ENCODE assay signal across 9 cellular contexts in the genomic region with DNA sequence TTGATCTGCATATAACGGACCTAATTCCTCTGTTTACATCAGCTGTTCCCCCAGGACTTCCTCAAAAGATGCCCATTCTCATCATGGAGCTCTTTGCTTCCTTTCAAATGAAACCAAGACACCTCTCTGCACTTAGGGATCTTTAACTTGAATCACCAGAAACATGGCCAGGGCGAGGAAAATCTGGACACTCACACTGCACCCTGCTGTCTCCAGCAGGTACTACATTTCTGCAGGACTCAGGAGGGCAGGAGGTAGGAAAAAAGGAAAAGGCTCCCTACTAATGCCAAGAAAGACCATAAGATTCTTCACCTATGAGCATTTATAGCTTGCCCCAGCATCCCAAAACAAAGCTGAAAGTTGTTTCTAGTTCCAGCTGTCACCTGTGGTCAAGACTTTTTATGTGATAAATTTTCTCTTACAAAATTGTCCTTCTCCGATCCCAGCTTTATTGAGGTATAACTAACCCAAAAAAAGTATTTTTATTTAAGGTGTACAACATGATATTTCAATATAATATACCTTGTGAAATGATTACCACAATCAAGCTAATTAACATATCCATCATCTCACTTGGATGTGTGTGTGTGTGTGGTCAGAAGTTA.
DNase-seq lines count a peak whose midpoint lies in the region; ATAC-seq, FAIRE-seq and TF ChIP-seq lines count a peak whose summit lies in the region.
"Had no signal": no experiment of that assay in that cellular context is flagged by ENCODE, and none has a peak within 500 bp of the region (broad histone marks: within the 10 kb centered on the region; RNA-seq: fewer than 3 reads in every experiment).

No MANE protein-coding gene starts in this region.

- peak; percentile 92 for FAIRE-seq in GM19239 (lab: Jason Lieb, UNC)

- WGBS in suprapubic skin: 68% methylated on average over 3 of the region's 3 CpGs

- TF ChIP-seq CTCF in CD14-positive monocyte (IDR thresholded peaks at IDR 0.05) (peak; percentile 88), Peyer's patch (IDR thresholded peaks at IDR 0.05) (peak in 5 of 6 experiments; percentile 41 to 73 (median 67)), suprapubic skin (IDR thresholded peaks at IDR 0.05) (peak; percentile 60 to 75)

- TF ChIP-seq POLR2A in Peyer's patch (IDR thresholded peaks at IDR 0.05) (no peak), suprapubic skin (IDR thresholded peaks at IDR 0.05) (no peak)

- no peaks in the 10 kb centered on the region for H3K9me3 Mint-ChIP-seq in CD14-positive monocyte
- H3K9me3 Mint-ChIP-seq: IgD-negative memory B cell had no signal

- H3K36me3 ChIP-seq in Peyer's patch (no peaks in the 10 kb centered on the region), suprapubic skin (no peaks in the 10 kb centered on the region)

- peaks cover under 1 to 4% (median 1%) of the 10 kb centered on the region in 3 donors for H3K27me3 Mint-ChIP-seq in CD14-positive monocyte (ENCODE audit: low read depth in 3 of 3)
- H3K27me3 Mint-ChIP-seq: IgD-negative memory B cell had no signal

- no peak for TF ChIP-seq EP300 in suprapubic skin (IDR thresholded peaks at IDR 0.05)

- peak; percentile 98 for ATAC-seq in left lobe of liver

- peaks cover 4% of the 10 kb centered on the region for H3K4me1 Mint-ChIP-seq in CD14-positive monocyte
- H3K4me1 Mint-ChIP-seq: IgD-negative memory B cell had no signal

- H3K9me3 ChIP-seq in Peyer's patch: no peaks in the 10 kb centered on the region
- no peaks in the 10 kb centered on the region for H3K9me3 ChIP-seq in suprapubic skin

- H3K36me3 Mint-ChIP-seq in CD14-positive monocyte: no peaks in the 10 kb centered on the region

- no peak overlapping the region for H3K27ac Mint-ChIP-seq in CD14-positive monocyte
- H3K27ac Mint-ChIP-seq: IgD-negative memory B cell had no signal

- no peaks in the 10 kb centered on the region for H3K4me1 ChIP-seq in Peyer's patch
- no peaks in the 10 kb centered on the region for H3K4me1 ChIP-seq in suprapubic skin

- H3K27ac ChIP-seq in Peyer's patch: no peak overlapping the region
- H3K27ac ChIP-seq in suprapubic skin: no peak overlapping the region

- H3K27me3 ChIP-seq in Peyer's patch (no peaks in the 10 kb centered on the region), suprapubic skin (no peaks in the 10 kb centered on the region)

- intact Hi-C loops in CD14-positive monocyte (cut with micrococcal nuclease): loop anchor here (2.0 to 5.0 kb wide), 2 partner anchors 486 to 487 kb away; no protein-coding TSS in a partner anchor

- DNase-seq in CD14-positive monocyte (ENCODE audit: low spot score) (peak; percentile 51), GM19239 (ENCODE audit: insufficient read length, low spot score) (peak; percentile 28), Peyer's patch (peak in 2 of 3 donors; percentile 54 to 57), cerebellar cortex (ENCODE audit: low spot score) (peak; percentile 65), left lobe of liver (ENCODE audit: low spot score) (peak; percentile 57), suprapubic skin (ENCODE audit: low spot score in 2 of 2) (no peak), GF-D8 (lab: John Stamatoyannopoulos, UW) (no peak)
- no peak for DNase-seq in activated effector memory CD4-positive, alpha-beta T cell treated with Interleukin-2 at 50 U/mL for 16 hours

- no peak overlapping the region for H3K4me3 ChIP-seq in Peyer's patch
- no peak overlapping the region for H3K4me3 ChIP-seq in suprapubic skin

- H3K4me3 Mint-ChIP-seq in CD14-positive monocyte: no peak overlapping the region
- H3K4me3 Mint-ChIP-seq: IgD-negative memory B cell had no signal

Comparison
In these comparisons a context has a peak if more than half of its experiments do, and no peak if none do; other contexts are left out.
1. DNase-seq: peak in CD14-positive monocyte (single experiment), GM19239 (single experiment), Peyer's patch (2 of 3), cerebellar cortex (single experiment) and left lobe of liver (single experiment); none in suprapubic skin (0 of 2), activated effector memory CD4-positive, alpha-beta T cell treated with Interleukin-2 at 50 U/mL for 16 hours (single experiment) and GF-D8 (single experiment).
2. Peak in every context shown above with its lines, with median percentiles within 50 percentile points of each other: CTCF ChIP-seq.